ENCODE assay signal across 13 cellular contexts in genomic region chr3:175274056-175274455, GRCh38.
DNase-seq lines count a peak whose midpoint lies in the region; ATAC-seq, FAIRE-seq and TF ChIP-seq lines count a peak whose summit lies in the region.
"Had no signal": no experiment of that assay in that cellular context is flagged by ENCODE, and none has a peak within 500 bp of the region (broad histone marks: within the 10 kb centered on the region; RNA-seq: fewer than 3 reads in every experiment).

No MANE protein-coding gene starts in this region.

- DNase-seq in DMS53 treated with DMSO at 0.1 percent for 48 hours (lab: John Stamatoyannopoulos, UW; ENCODE audit: unreplicated experiment) (peak; percentile 12), small intestine (no peak)
- DNase-seq in activated T-cell treated with anti-CD3 and anti-CD28 coated beads, Interleukin-2, amount 50 U/mL, for 4 hours = no peak
- no peak for DNase-seq in stimulated activated CD4-positive, alpha-beta T cell treated with anti-CD3 and anti-CD28 coated beads, Interleukin-4, amount 100 ng/mL, for 4 hours
- no peak for DNase-seq in activated CD4-positive, alpha-beta T cell treated with anti-CD3 and anti-CD28 coated beads for 48 hours
- DNase-seq: activated T-cell treated with anti-CD3 and anti-CD28 coated beads, Interleukin-2, amount 50 U/mL, for 48 hours; BE2C; pancreas had no signal

- peaks cover 21% of the 10 kb centered on the region for H3K79me2 ChIP-seq in OCI-LY1 (ENCODE audit: insufficient read depth, low read length)

- no peaks in the 10 kb centered on the region for H3K4me1 Mint-ChIP-seq in activated T-cell treated with anti-CD3 and anti-CD28 coated beads, Interleukin-2, amount 50 U/mL, for 4 hours (ENCODE audit: low read depth)

- no peaks in the 10 kb centered on the region for H3K9me2 ChIP-seq in OCI-LY1 (ENCODE audit: low read depth, low read length)

- peak; percentile 60 for ATAC-seq in GM19025 (IDR thresholded peaks at IDR 0.05; ENCODE audit: low read depth, unreplicated experiment)
- ATAC-seq in HG03135 (IDR thresholded peaks at IDR 0.05; ENCODE audit: unreplicated experiment) = peak; percentile 62
- no peak for ATAC-seq in activated T-cell treated with anti-CD3 and anti-CD28 coated beads, Interleukin-2, amount 50 U/mL, for 4 hours
- ATAC-seq: pancreas had no signal

- H3K4me2 ChIP-seq in OCI-LY1 (ENCODE audit: low read length) = peak overlapping the region; percentile 41

- peak overlapping the region; percentile 67 for H3K9ac ChIP-seq in OCI-LY1 (ENCODE audit: low read length)

- no peaks in the 10 kb centered on the region for H3K9me3 ChIP-seq in OCI-LY1 (ENCODE audit: low read length)
- H3K9me3 ChIP-seq in small intestine (ENCODE audit: control insufficient read depth, low read depth) = no peaks in the 10 kb centered on the region
- H3K9me3 ChIP-seq: BE2C, pancreas, suprapubic skin had no signal

- no peak for TF ChIP-seq CTCF in OCI-LY1 (IDR thresholded peaks at IDR 0.05; ENCODE audit: low read length)

- no peak for FAIRE-seq in small intestine (lab: Jason Lieb, UNC)
- FAIRE-seq: GM18507, pancreas had no signal

- 84 to 89% (median 85%) methylated on average over 6 of the region's 6 CpGs for WGBS in small intestine, 3 donors

- no peaks in the 10 kb centered on the region for H3F3A ChIP-seq in OCI-LY1 (ENCODE audit: insufficient read depth, low read length)

- H3K27ac ChIP-seq in OCI-LY1 (ENCODE audit: low read depth, low read length, poor library complexity, severe bottlenecking) (peak overlapping the region; percentile 65), small intestine (ENCODE audit: low read depth in 1 of 2, low read length in 1 of 2) (no peak overlapping the region)
- H3K27ac ChIP-seq: pancreas, suprapubic skin had no signal

- no peaks in the 10 kb centered on the region for H3K36me3 Mint-ChIP-seq in activated T-cell treated with anti-CD3 and anti-CD28 coated beads, Interleukin-2, amount 50 U/mL, for 4 hours (ENCODE audit: insufficient read depth)

- peaks cover 12% of the 10 kb centered on the region; the same call in 1 of the 2 replicates for H3K36me3 ChIP-seq in OCI-LY1 (ENCODE audit: insufficient read depth, low read length)
- no peaks in the 10 kb centered on the region for H3K36me3 ChIP-seq in small intestine (ENCODE audit: control insufficient read depth in 2 of 2, insufficient read depth in 2 of 2, low read length in 2 of 2)
- H3K36me3 ChIP-seq: BE2C, pancreas, suprapubic skin had no signal

- H3K4me3 Mint-ChIP-seq in activated T-cell treated with anti-CD3 and anti-CD28 coated beads, Interleukin-2, amount 50 U/mL, for 4 hours = no peak overlapping the region

- no peaks in the 10 kb centered on the region for H4K20me1 ChIP-seq in OCI-LY1 (ENCODE audit: insufficient read depth, low read length)

- peak overlapping the region; percentile 64 for H3K4me3 ChIP-seq in OCI-LY1 (ENCODE audit: low read depth, low read length, poor library complexity, severe bottlenecking)
- no peak overlapping the region for H3K4me3 ChIP-seq in small intestine (ENCODE audit: low read depth in 1 of 2, low read length in 2 of 2)
- H3K4me3 ChIP-seq: pancreas, suprapubic skin had no signal

- H2AFZ ChIP-seq in OCI-LY1 (ENCODE audit: low read length) = 0 out of 2 replicates have a peak overlapping the region, but pooled peaks have one; percentile 57

- H3K4me1 ChIP-seq in OCI-LY1 (ENCODE audit: insufficient read depth, low read length, severe bottlenecking) (peaks cover 18% of the 10 kb centered on the region), small intestine (ENCODE audit: control insufficient read depth in 2 of 2, insufficient read depth in 1 of 2, low read depth in 1 of 2, low read length in 1 of 2) (no peaks in the 10 kb centered on the region)
- H3K4me1 ChIP-seq: pancreas, suprapubic skin had no signal

- no peaks in the 10 kb centered on the region for H3K27me3 ChIP-seq in OCI-LY1 (ENCODE audit: insufficient read depth, low read length)
- no peaks in the 10 kb centered on the region for H3K27me3 ChIP-seq in small intestine (ENCODE audit: control insufficient read depth in 2 of 2, insufficient read depth in 2 of 2, low read length in 2 of 2)
- H3K27me3 ChIP-seq: BE2C, pancreas, suprapubic skin had no signal

- no peaks in the 10 kb centered on the region for H3K9me3 Mint-ChIP-seq in activated T-cell treated with anti-CD3 and anti-CD28 coated beads, Interleukin-2, amount 50 U/mL, for 4 hours

- H3K27me3 Mint-ChIP-seq in activated T-cell treated with anti-CD3 and anti-CD28 coated beads, Interleukin-2, amount 50 U/mL, for 4 hours (ENCODE audit: low read depth) = no peaks in the 10 kb centered on the region

Comparison
In these comparisons a context has a peak if more than half of its experiments do, and no peak if none do; other contexts are left out.
1. ATAC-seq: peak in GM19025 (single experiment) and HG03135 (single experiment); none in activated T-cell treated with anti-CD3 and anti-CD28 coated beads, Interleukin-2, amount 50 U/mL, for 4 hours (0 of 2).